1 cellular context compared by ENCODE assay signal in genomic region chr6:26516481-26517427, GRCh38.
TF ChIP-seq lines count a peak whose summit lies in the region.

No MANE protein-coding gene starts in this region.

TF ChIP-seq in IMR-90, 13 proteins besides CTCF, POLR2A, EP300 and RAD21:
- TF ChIP-seq SMC3 (IDR thresholded peaks at IDR 0.05; ENCODE audit: low read depth, low read length) (no peak), MXI1 (IDR thresholded peaks at IDR 0.05; ENCODE audit: borderline replicate concordance, low read depth, low read length) (no peak), MAFK (IDR thresholded peaks at IDR 0.05; ENCODE audit: low read depth, low read length) (no peak), NFE2L2 (IDR thresholded peaks at IDR 0.05; ENCODE audit: low read depth, low read length) (no peak), RCOR1 (IDR thresholded peaks at IDR 0.05; ENCODE audit: insufficient replicate concordance, low read length) (no peak), BHLHE40 (IDR thresholded peaks at IDR 0.05; ENCODE audit: low read depth, low read length) (no peak), CEBPB (IDR thresholded peaks at IDR 0.05; ENCODE audit: low read depth, low read length) (no peak), ELK1 (IDR thresholded peaks at IDR 0.05; ENCODE audit: borderline replicate concordance, low read depth, low read length) (no peak)
